ENCODE assay signal across 1 cellular context in the genomic region with DNA sequence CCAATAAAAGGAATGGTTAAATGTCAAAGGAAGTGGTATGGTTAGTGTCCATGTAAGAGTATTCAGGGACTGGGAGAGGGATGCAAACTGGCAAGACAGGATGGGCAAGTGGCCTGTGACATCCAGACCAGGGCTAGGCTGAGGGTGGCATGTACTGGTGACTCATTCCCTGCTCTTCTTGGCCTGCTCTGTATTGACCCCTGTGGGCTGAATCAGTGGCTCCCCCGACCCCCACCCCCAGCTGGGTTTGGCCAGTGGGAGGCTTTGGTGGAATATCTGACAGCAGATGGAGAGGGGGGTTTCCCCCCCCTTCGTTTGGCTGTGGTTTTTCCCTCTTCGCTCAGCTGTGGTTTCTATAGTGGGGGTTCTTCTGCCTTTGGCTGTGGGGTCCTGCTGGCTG.
TF ChIP-seq lines count a peak whose summit lies in the region.

No MANE protein-coding gene starts in this region.

TF ChIP-seq in H1, 55 proteins besides CTCF, POLR2A, EP300 and RAD21 (continued from another document):
- TF ChIP-seq SP4 (IDR thresholded peaks at IDR 0.05; ENCODE audit: low read length) (no peak), CHD2 (IDR thresholded peaks at IDR 0.05; ENCODE audit: low read length) (no peak), TBP (IDR thresholded peaks at IDR 0.05; ENCODE audit: low read depth, low read length) (no peak), NRF1 (IDR thresholded peaks at IDR 0.05; ENCODE audit: low read depth, low read length) (no peak), SAP30 (IDR thresholded peaks at IDR 0.05; ENCODE audit: insufficient read depth, insufficient replicate concordance, low read length) (no peak), ASH2L (IDR thresholded peaks at IDR 0.05; ENCODE audit: low read length) (no peak), RXRA (IDR thresholded peaks at IDR 0.05; ENCODE audit: insufficient read depth, low read depth, low read length) (no peak), RNF2 (IDR thresholded peaks at IDR 0.05; ENCODE audit: borderline replicate concordance, low read depth, low read length, missing control alignments, poor library complexity, severe bottlenecking) (no peak), SUZ12 (IDR thresholded peaks at IDR 0.05; ENCODE audit: low read length) (no peak), SRF (IDR thresholded peaks at IDR 0.05; ENCODE audit: low read depth, low read length) (no peak), RBBP5 (IDR thresholded peaks at IDR 0.05; ENCODE audit: borderline replicate concordance, low read depth, low read length) (no peak), HDAC6 (IDR thresholded peaks at IDR 0.05; ENCODE audit: low read depth, low read length) (no peak), CEBPB (IDR thresholded peaks at IDR 0.05; ENCODE audit: low read depth, low read length) (no peak), NANOG (IDR thresholded peaks at IDR 0.05; ENCODE audit: insufficient read depth, low read depth, low read length, poor library complexity, severe bottlenecking) (no peak)
- TF ChIP-seq, protein P1, sequence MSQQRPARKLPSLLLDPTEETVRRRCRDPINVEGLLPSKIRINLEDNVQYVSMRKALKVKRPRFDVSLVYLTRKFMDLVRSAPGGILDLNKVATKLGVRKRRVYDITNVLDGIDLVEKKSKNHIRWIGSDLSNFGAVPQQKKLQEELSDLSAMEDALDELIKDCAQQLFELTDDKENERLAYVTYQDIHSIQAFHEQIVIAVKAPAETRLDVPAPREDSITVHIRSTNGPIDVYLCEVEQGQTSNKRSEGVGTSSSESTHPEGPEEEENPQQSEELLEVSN (IDR thresholded peaks at IDR 0.05) = no peak
